9 cellular contexts compared by ENCODE assay signal in the genomic region with DNA sequence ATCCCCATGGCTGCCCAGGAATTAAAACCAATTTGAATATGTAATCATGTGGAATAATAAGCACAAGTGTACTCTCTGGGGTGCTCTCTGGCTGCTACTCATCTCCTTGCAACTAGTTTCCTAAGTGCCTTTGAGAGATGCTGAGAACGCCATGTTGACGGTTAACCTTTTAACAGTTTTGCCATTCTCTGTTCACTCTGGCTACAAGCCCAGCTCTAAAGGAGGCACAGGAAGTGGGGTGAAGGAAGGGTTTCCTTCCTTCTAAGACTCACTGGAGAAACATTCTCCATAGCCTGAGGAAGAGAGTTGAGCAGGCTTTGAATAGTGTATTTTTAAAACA.
DNase-seq lines count a peak whose midpoint lies in the region; TF ChIP-seq lines count a peak whose summit lies in the region.
"Had no signal": no experiment of that assay in that cellular context is flagged by ENCODE, and none has a peak within 500 bp of the region (broad histone marks: within the 10 kb centered on the region; RNA-seq: fewer than 3 reads in every experiment).

No MANE protein-coding gene starts in this region.

- H3K9ac ChIP-seq in endodermal cell (ENCODE audit: extremely low read depth, low read length, poor library complexity, severe bottlenecking): no peak overlapping the region

- TF ChIP-seq CTCF in astrocyte of the cerebellum (IDR thresholded peaks at IDR 0.05; ENCODE audit: low read depth, low read length, missing control alignments): no peak
- TF ChIP-seq CTCF in endodermal cell (conservative IDR thresholded peaks at IDR 0.05): no peak

- H3K27ac ChIP-seq in endodermal cell (ENCODE audit: low read depth, low read length): no peak overlapping the region

- in situ Hi-C loops in G401 (cut with HindIII; ENCODE audit: low sequenced_read_pairs) (no loop called here), astrocyte of the cerebellum (cut with HindIII; ENCODE audit: low sequenced_read_pairs) (no loop called here)

- H3K27me3 Mint-ChIP-seq in endodermal cell (ENCODE audit: insufficient read depth): no peaks in the 10 kb centered on the region

- H3K4me1 Mint-ChIP-seq in endodermal cell: no peaks in the 10 kb centered on the region

- no peaks in the 10 kb centered on the region for H3K27me3 ChIP-seq in endodermal cell (ENCODE audit: control insufficient read depth, insufficient read depth, low read length, poor library complexity, severe bottlenecking)

- DNase-seq in G401 (ENCODE audit: low spot score) (peak; percentile 3), KG1 (lab: John Stamatoyannopoulos, UW) (peak; percentile 36), astrocyte of the cerebellum (ENCODE audit: low read depth) (peak; percentile 47), myocyte (ENCODE audit: low read depth) (peak; percentile 10), HT-29 (ENCODE audit: low spot score) (no peak), NCI-H2107 treated with DMSO at 0.1 percent for 48 hours (lab: John Stamatoyannopoulos, UW; ENCODE audit: unreplicated experiment) (no peak), endodermal cell (no peak)
- no peak for DNase-seq in activated T-cell treated with anti-CD3 and anti-CD28 coated beads, Interleukin-2, amount 50 U/mL, for 1 hour
- DNase-seq: H9 had no signal

- no peak overlapping the region for H3K4me3 Mint-ChIP-seq in endodermal cell
- H3K4me3 Mint-ChIP-seq: H9 had no signal

- no peaks in the 10 kb centered on the region for H3K4me1 ChIP-seq in endodermal cell (ENCODE audit: control insufficient read depth, insufficient read depth, low read length)

- H3K36me3 Mint-ChIP-seq in endodermal cell (ENCODE audit: low read depth): no peaks in the 10 kb centered on the region

- no peaks in the 10 kb centered on the region for H3K9me3 Mint-ChIP-seq in endodermal cell
- H3K9me3 Mint-ChIP-seq: H9 had no signal

- H3K9me3 ChIP-seq in endodermal cell (ENCODE audit: control insufficient read depth, low read length): no peaks in the 10 kb centered on the region

- no peak overlapping the region for H3K27ac Mint-ChIP-seq in endodermal cell
- H3K27ac Mint-ChIP-seq: H9 had no signal

- no peaks in the 10 kb centered on the region for H3K36me3 ChIP-seq in endodermal cell (ENCODE audit: control insufficient read depth, insufficient read depth, low read length)

- H3K4me3 ChIP-seq in astrocyte of the cerebellum (ENCODE audit: low read depth, low read length): no peak overlapping the region
- no peak overlapping the region for H3K4me3 ChIP-seq in endodermal cell (ENCODE audit: low read length)

- 86% methylated on average over 2 of the region's 2 CpGs; no CpG with 5 or more reads in 1 of the 2 experiments for WGBS in endodermal cell (ENCODE audit: insufficient coverage in 1 of 2, insufficient read length in 1 of 2), 2 experiments

Comparison
In these comparisons a context has a peak if more than half of its experiments do, and no peak if none do; other contexts are left out.
1. DNase-seq: peak in G401 (single experiment), KG1 (single experiment), astrocyte of the cerebellum (single experiment) and myocyte (single experiment); none in HT-29 (single experiment), activated T-cell treated with anti-CD3 and anti-CD28 coated beads, Interleukin-2, amount 50 U/mL, for 1 hour (single experiment), NCI-H2107 treated with DMSO at 0.1 percent for 48 hours (single experiment) and endodermal cell (single experiment).